ENCODE assay signal across 34 cellular contexts in genomic region chr10:30878920-30879319, GRCh38.
"Had no signal": no experiment of that assay in that cellular context is flagged by ENCODE, and none has a peak within 500 bp of the region (broad histone marks: within the 10 kb centered on the region; RNA-seq: fewer than 3 reads in every experiment).

No MANE protein-coding gene starts in this region.

- H3K4me3 ChIP-seq: MG63 had no signal

- DNase-seq: Karpas-422, Kasumi-1, MG63, MM.1S, MV-4-11, NCI-H1048, NCI-H1092, NCI-H1092 treated with DMSO at 0.1 percent for 48 hours, NCI-H1105, NCI-H1105 treated with DMSO at 0.1 percent for 48 hours, NCI-H1417, NCI-H1417 treated with DMSO at 0.1 percent for 48 hours, NCI-H1436, NCI-H1436 treated with DMSO at 0.1 percent for 48 hours, NCI-H146, NCI-H1694, NCI-H1694 treated with DMSO at 0.1 percent for 48 hours, NCI-H187, NCI-H187 treated with DMSO at 0.1 percent for 48 hours, NCI-H1930, NCI-H2029, NCI-H2029 treated with DMSO at 0.1 percent for 48 hours, NCI-H2081, NCI-H2081 treated with DMSO at 0.1 percent for 48 hours, NCI-H2107, NCI-H2171, NCI-H2171 treated with DMSO at 0.1 percent for 48 hours, NCI-H2227 treated with DMSO at 0.1 percent for 48 hours, NCI-H226, NCI-H345, NCI-H446, NCI-H446 treated with DMSO at 0.1 percent for 48 hours, NCI-H510A, NCI-H510A treated with DMSO at 0.1 percent for 48 hours had no signal

- H3K36me3 ChIP-seq: MG63 had no signal

- H3K27me3 ChIP-seq: MG63 had no signal
